9 cellular contexts compared by ENCODE assay signal in genomic region chr12:93563807-93564538, GRCh38. TPM values are rescaled to one million over a fixed set of nuclear protein-coding genes. Genes with fewer than 3 reads are reported as not detected.
DNase-seq lines count a peak whose midpoint lies in the region; ATAC-seq, FAIRE-seq and TF ChIP-seq lines count a peak whose summit lies in the region.
"Had no signal": no experiment of that assay in that cellular context is flagged by ENCODE, and none has a peak within 500 bp of the region (broad histone marks: within the 10 kb centered on the region; RNA-seq: fewer than 3 reads in every experiment).

No MANE protein-coding gene starts in this region.

- H2AFZ ChIP-seq in astrocyte (ENCODE audit: low read depth, low read length) = no peak overlapping the region

- H3K36me3 ChIP-seq in astrocyte (ENCODE audit: insufficient read depth, low read length) (no peaks in the 10 kb centered on the region), mesendoderm (ENCODE audit: control insufficient read depth, insufficient read depth, low read length) (peaks cover 1% of the 10 kb centered on the region)

- H3K4ac ChIP-seq in mesendoderm (ENCODE audit: low read depth, low read length) = no peak overlapping the region

- H3K9me3 ChIP-seq in astrocyte (ENCODE audit: insufficient read depth, low read depth, low read length) = no peaks in the 10 kb centered on the region

- H3K9ac ChIP-seq in astrocyte (ENCODE audit: low read length) = no peak overlapping the region
- no peak overlapping the region for H3K9ac ChIP-seq in mesendoderm (ENCODE audit: low read length)

- peaks cover 10% of the 10 kb centered on the region for H3K27me3 Mint-ChIP-seq in astrocyte (ENCODE audit: low read depth, unreplicated experiment)

- DNase-seq in ELR (ENCODE audit: low read depth) (peak; percentile 42), astrocyte (ENCODE audit: low read depth) (peak; percentile 9), mesendoderm (peak; percentile 75), foreskin melanocyte (no peak)

- H3K27me3 ChIP-seq in astrocyte (ENCODE audit: insufficient read depth, low read length) (peaks cover 2% of the 10 kb centered on the region), mesendoderm (ENCODE audit: insufficient read depth, low read length, poor library complexity) (no peaks in the 10 kb centered on the region)
- H3K27me3 ChIP-seq: tibial nerve had no signal

- no peak overlapping the region for H3K23ac ChIP-seq in mesendoderm (ENCODE audit: low read length)

- H3K4me2 ChIP-seq in astrocyte (ENCODE audit: low read length) (no peak overlapping the region), mesendoderm (ENCODE audit: low read length) (no peak overlapping the region)

- H3K4me1 ChIP-seq in astrocyte (ENCODE audit: insufficient read depth, low read length) (no peaks in the 10 kb centered on the region), mesendoderm (ENCODE audit: control insufficient read depth, low read depth, low read length) (no peaks in the 10 kb centered on the region)
- H3K4me1 ChIP-seq: tibial nerve had no signal

- no peaks in the 10 kb centered on the region for H3K79me1 ChIP-seq in mesendoderm (ENCODE audit: low read length)

- no peak overlapping the region for H2BK5ac ChIP-seq in mesendoderm (ENCODE audit: low read length)

- H3K56ac ChIP-seq in mesendoderm (ENCODE audit: low read length) = no peak overlapping the region

- no peaks in the 10 kb centered on the region for H3K79me2 ChIP-seq in astrocyte (ENCODE audit: insufficient read depth, low read length)
- no peaks in the 10 kb centered on the region for H3K79me2 ChIP-seq in mesendoderm (ENCODE audit: control insufficient read depth, insufficient read depth, low read length)

- H2BK120ac ChIP-seq in mesendoderm (ENCODE audit: low read depth, low read length) = no peak overlapping the region

- H3K27ac ChIP-seq in astrocyte (ENCODE audit: low read depth, low read length) (no peak overlapping the region), mesendoderm (ENCODE audit: low read depth, low read length) (no peak overlapping the region)
- H3K27ac ChIP-seq: tibial nerve had no signal

- H3K4me3 Mint-ChIP-seq in astrocyte (ENCODE audit: unreplicated experiment) = no peak overlapping the region

- H4K5ac ChIP-seq in mesendoderm (ENCODE audit: low read length) = no peak overlapping the region

- no peak for FAIRE-seq in astrocyte (lab: Jason Lieb, UNC)

- TF ChIP-seq CTCF in astrocyte (IDR thresholded peaks at IDR 0.05; ENCODE audit: insufficient read depth, low read depth, low read length) = peak; percentile 26

- peaks cover 3% of the 10 kb centered on the region for H3K4me1 Mint-ChIP-seq in astrocyte (ENCODE audit: low read depth, unreplicated experiment)

- H4K20me1 ChIP-seq in astrocyte (ENCODE audit: insufficient read depth, low read length) = no peaks in the 10 kb centered on the region

- H3K18ac ChIP-seq in mesendoderm (ENCODE audit: low read length) = no peak overlapping the region

- no peak overlapping the region for H2BK15ac ChIP-seq in mesendoderm (replicated peaks; ENCODE audit: low read depth)

- H4K8ac ChIP-seq in mesendoderm (ENCODE audit: low read depth, low read length) = no peak overlapping the region

- peaks cover 5% of the 10 kb centered on the region for H3K9me3 Mint-ChIP-seq in astrocyte (ENCODE audit: unreplicated experiment)

- H2AK5ac ChIP-seq in mesendoderm (ENCODE audit: low read length) = no peak overlapping the region

- WGBS in mesendoderm (ENCODE audit: extremely low coverage, insufficient coverage, low lambda C conversion rate) = no CpG with 5 or more reads among the region's 6 CpGs

- peaks cover 1% of the 10 kb centered on the region for H3K36me3 Mint-ChIP-seq in astrocyte (ENCODE audit: low read depth, unreplicated experiment)

- peak; percentile 50 for ATAC-seq in HG03469 (IDR thresholded peaks at IDR 0.05; ENCODE audit: unreplicated experiment)
- ATAC-seq in HG02852 (IDR thresholded peaks at IDR 0.05; ENCODE audit: unreplicated experiment) = no peak
- ATAC-seq in HG03135 (IDR thresholded peaks at IDR 0.05; ENCODE audit: unreplicated experiment) = no peak
- ATAC-seq in HG02970 (IDR thresholded peaks at IDR 0.05; ENCODE audit: low FRiP score, unreplicated experiment) = no peak

- no peak overlapping the region for H3K4me3 ChIP-seq in astrocyte (ENCODE audit: insufficient read depth, low read depth, low read length)
- H3K4me3 ChIP-seq in mesendoderm (ENCODE audit: low read length) = no peak overlapping the region
- H3K4me3 ChIP-seq: tibial nerve had no signal

- H3K27ac Mint-ChIP-seq in astrocyte (ENCODE audit: unreplicated experiment) = no peak overlapping the region

RNA-seq across cellular contexts. Expression of gene SOCS2, which starts 8.5 kb away (rescaled TPM):
- 2.6 and 6.4 TPM in 2 replicates for total RNA-seq in astrocyte
- polyA plus RNA-seq in mesendoderm (2013, experiment 1 of 2) = 41.4 TPM
- 39.4 TPM for polyA plus RNA-seq in mesendoderm (2013, experiment 2 of 2)
